ENCODE assay signal across 16 cellular contexts in genomic region chr21:46150491-46151121, GRCh38. TPM values are rescaled to one million over a fixed set of nuclear protein-coding genes. Genes with fewer than 3 reads are reported as not detected.
A peak's percentile ranks its signal among the peaks of the same experiment; 100 is the strongest.
DNase-seq lines count a peak whose midpoint lies in the region; ATAC-seq and FAIRE-seq lines count a peak whose summit lies in the region.
"Had no signal": no experiment of that assay in that cellular context is flagged by ENCODE, and none has a peak within 500 bp of the region (broad histone marks: within the 10 kb centered on the region; RNA-seq: fewer than 3 reads in every experiment).

No MANE protein-coding gene starts in this region.

- no peak for FAIRE-seq in urothelium cell line (lab: Jason Lieb, UNC)
- FAIRE-seq: RCC 7860 had no signal

- no peaks in the 10 kb centered on the region for H3K27me3 Mint-ChIP-seq in activated CD8-positive, alpha-beta memory T cell treated with anti-CD3 and anti-CD28 coated beads, Interleukin-2, amount 10 ng/mL, durations not matched to agents 7 days and 5 days

- no peak for ATAC-seq in activated CD8-positive, alpha-beta memory T cell treated with anti-CD3 and anti-CD28 coated beads, Interleukin-2, amount 10 ng/mL, durations not matched to agents 7 days and 5 days
- peak; percentile 0 for ATAC-seq in left lobe of liver
- ATAC-seq in HG03521 (IDR thresholded peaks at IDR 0.05; ENCODE audit: unreplicated experiment): no peak
- ATAC-seq: CD8-positive, alpha-beta T cell had no signal

- H3K27ac Mint-ChIP-seq in activated CD8-positive, alpha-beta memory T cell treated with anti-CD3 and anti-CD28 coated beads, Interleukin-2, amount 10 ng/mL, durations not matched to agents 7 days and 5 days: no peak overlapping the region
- H3K27ac Mint-ChIP-seq: CD8-positive, alpha-beta T cell had no signal

- peak overlapping the region; percentile 59 for H3K27ac ChIP-seq in substantia nigra (ENCODE audit: low read depth, low read length, poor library complexity, severe bottlenecking)
- H3K27ac ChIP-seq: VCaP had no signal

- H3K4me3 Mint-ChIP-seq in activated CD8-positive, alpha-beta memory T cell treated with anti-CD3 and anti-CD28 coated beads, Interleukin-2, amount 10 ng/mL, durations not matched to agents 7 days and 5 days: no peak overlapping the region
- H3K4me3 Mint-ChIP-seq: CD8-positive, alpha-beta T cell; neural crest cell had no signal

- no peaks in the 10 kb centered on the region for H3K4me1 Mint-ChIP-seq in activated CD8-positive, alpha-beta memory T cell treated with anti-CD3 and anti-CD28 coated beads, Interleukin-2, amount 10 ng/mL, durations not matched to agents 7 days and 5 days

- CTCF ChIA-PET in activated CD8-positive, alpha-beta memory T cell treated with anti-CD3 and anti-CD28 coated beads, Interleukin-2, amount 10 ng/mL, durations not matched to agents 7 days and 5 days (lab: Charles Lee): interaction anchor here (0.6 kb wide), 1 partner anchor 423 kb away, joined by 3 read pairs; no protein-coding TSS in a partner anchor

- no peaks in the 10 kb centered on the region for H3K9me3 Mint-ChIP-seq in activated CD8-positive, alpha-beta memory T cell treated with anti-CD3 and anti-CD28 coated beads, Interleukin-2, amount 10 ng/mL, durations not matched to agents 7 days and 5 days (ENCODE audit: low read depth)
- H3K9me3 Mint-ChIP-seq: CD8-positive, alpha-beta T cell; neural crest cell had no signal

- H3K36me3 Mint-ChIP-seq in activated CD8-positive, alpha-beta memory T cell treated with anti-CD3 and anti-CD28 coated beads, Interleukin-2, amount 10 ng/mL, durations not matched to agents 7 days and 5 days: no peaks in the 10 kb centered on the region
- H3K36me3 Mint-ChIP-seq: CD8-positive, alpha-beta T cell had no signal

- DNase-seq in activated CD8-positive, alpha-beta memory T cell treated with anti-CD3 and anti-CD28 coated beads, Interleukin-2, amount 10 ng/mL, durations not matched to agents 7 days and 5 days: peak; percentile 26
- DNase-seq in activated CD8-positive, alpha-beta memory T cell treated with anti-CD3 and anti-CD28 coated beads, Interleukin-2, amount 50 U/mL, for 48 hours: no peak
- peak; percentile 8 for DNase-seq in activated naive CD4-positive, alpha-beta T cell treated with anti-CD3 and anti-CD28 coated beads, Interleukin-2, amount 50 U/mL, for 16 hours
- DNase-seq in left lobe of liver (ENCODE audit: low spot score) (peak; percentile 50), substantia nigra (lab: John Stamatoyannopoulos, UW) (peak in 10 of 49 donors; percentile 4 to 59 (median 27)), NCI-H524 (lab: John Stamatoyannopoulos, UW) (no peak), urothelium cell line (ENCODE audit: low spot score) (no peak)
- DNase-seq: ACHN, mammary epithelial cell, NCI-H2081, NCI-H524 treated with DMSO at 0.1 percent for 48 hours had no signal

RNA-seq across cellular contexts. Expression of gene FTCD, which starts 4.8 kb away (rescaled TPM):
- not detected for total RNA-seq in activated CD8-positive, alpha-beta memory T cell treated with anti-CD3 and anti-CD28 coated beads, Interleukin-2, amount 10 ng/mL, durations not matched to agents 7 days and 5 days
- 668 TPM for total RNA-seq in left lobe of liver

RNA-seq across cellular contexts. Expression of gene SPATC1L, which starts 33.7 kb away (rescaled TPM):
- 1 to 10 TPM; 4.2 to 4.8 TPM for total RNA-seq in activated CD8-positive, alpha-beta memory T cell treated with anti-CD3 and anti-CD28 coated beads, Interleukin-2, amount 10 ng/mL, durations not matched to agents 7 days and 5 days
- total RNA-seq in left lobe of liver: 0.40 TPM

RNA-seq across cellular contexts. Expression of gene COL6A2, which starts 52.7 kb away (rescaled TPM):
- 10 to 100 TPM in 1 of 2 experiments, 1 to 10 TPM in 1; 5.0 to 17.9 TPM for total RNA-seq in activated CD8-positive, alpha-beta memory T cell treated with anti-CD3 and anti-CD28 coated beads, Interleukin-2, amount 10 ng/mL, durations not matched to agents 7 days and 5 days
- total RNA-seq in left lobe of liver: 34.9 TPM

Comparison
In these comparisons a context has a peak if more than half of its experiments do, and no peak if none do; other contexts are left out.
1. DNase-seq: peak in activated CD8-positive, alpha-beta memory T cell treated with anti-CD3 and anti-CD28 coated beads, Interleukin-2, amount 10 ng/mL, durations not matched to agents 7 days and 5 days (single experiment), activated naive CD4-positive, alpha-beta T cell treated with anti-CD3 and anti-CD28 coated beads, Interleukin-2, amount 50 U/mL, for 16 hours (single experiment) and left lobe of liver (single experiment); none in activated CD8-positive, alpha-beta memory T cell treated with anti-CD3 and anti-CD28 coated beads, Interleukin-2, amount 50 U/mL, for 48 hours (single experiment), NCI-H524 (0 of 2) and urothelium cell line (single experiment).
2. RNA of gene FTCD, which starts 4.8 kb away (total RNA-seq): 668 TPM in left lobe of liver (single experiment); not detected in activated CD8-positive, alpha-beta memory T cell treated with anti-CD3 and anti-CD28 coated beads, Interleukin-2, amount 10 ng/mL, durations not matched to agents 7 days and 5 days; every median in the first group is over 100 times any median in the second.